Comparison of ENCODE assay signal across 23 cellular contexts in genomic region chr1:25621876-25622275, GRCh38. TPM values are rescaled to one million over a fixed set of nuclear protein-coding genes. Genes with fewer than 3 reads are reported as not detected.
DNase-seq lines count a peak whose midpoint lies in the region; ATAC-seq and TF ChIP-seq lines count a peak whose summit lies in the region.
"Had no signal": no experiment of that assay in that cellular context is flagged by ENCODE, and none has a peak within 500 bp of the region (broad histone marks: within the 10 kb centered on the region; RNA-seq: fewer than 3 reads in every experiment).

No MANE protein-coding gene starts in this region.

- DNase-seq in activated naive CD4-positive, alpha-beta T cell treated with anti-CD3 and anti-CD28 coated beads, Interleukin-2, amount 10 ng/mL, durations not matched to agents 7 days and 5 days: no peak
- DNase-seq in activated naive CD4-positive, alpha-beta T cell treated with anti-CD3 and anti-CD28 coated beads, Interleukin-2, amount 50 U/mL, for 16 hours: no peak
- peak; percentile 10 for DNase-seq in H7
- DNase-seq in activated CD8-positive, alpha-beta memory T cell treated with anti-CD3 and anti-CD28 coated beads, Interleukin-2, amount 10 ng/mL, durations not matched to agents 7 days and 5 days: no peak
- no peak for DNase-seq in stimulated activated naive CD8-positive, alpha-beta T cell treated with anti-CD3 and anti-CD28 coated beads, Interleukin-15, Interleukin-2, amounts not matched to agents 100 U/mL and 50 U/mL, for 24 hours
- DNase-seq in HT-29 (ENCODE audit: low spot score): no peak
- DNase-seq in hepatocyte (ENCODE audit: low spot score): no peak
- DNase-seq: activated B cell treated with CpG ODN at 0.5 μM for 24 hours, DMS79 treated with DMSO at 0.1 percent for 48 hours, Kasumi-1, midbrain, NCI-H1048, NCI-H2029 treated with DMSO at 0.1 percent for 48 hours, NCI-H446 treated with DMSO at 0.1 percent for 48 hours, nephron progenitor cell, posterior cingulate gyrus, T-helper 9 cell had no signal

- H3K4me3 ChIP-seq in H7 (ENCODE audit: insufficient read depth, low read depth, low read length): no peak overlapping the region
- H3K4me3 ChIP-seq in hepatocyte: no peak overlapping the region
- H3K4me3 ChIP-seq: breast epithelium, HAP-1, tibial nerve had no signal

- H3K4me1 ChIP-seq in hepatocyte (ENCODE audit: insufficient read depth): peaks cover 17% of the 10 kb centered on the region
- H3K4me1 ChIP-seq: breast epithelium, HAP-1 had no signal

- H3K27ac ChIP-seq in hepatocyte: no peak overlapping the region

- no peaks in the 10 kb centered on the region for H3K9me2 ChIP-seq in hepatocyte (replicated peaks; ENCODE audit: insufficient read depth)

- H3K4me1 Mint-ChIP-seq in activated naive CD4-positive, alpha-beta T cell treated with anti-CD3 and anti-CD28 coated beads, Interleukin-2, amount 10 ng/mL, durations not matched to agents 7 days and 5 days: peaks cover 82% of the 10 kb centered on the region
- peaks cover 71% of the 10 kb centered on the region for H3K4me1 Mint-ChIP-seq in activated CD8-positive, alpha-beta memory T cell treated with anti-CD3 and anti-CD28 coated beads, Interleukin-2, amount 10 ng/mL, durations not matched to agents 7 days and 5 days

- H3K36me3 ChIP-seq in H7 (replicated peaks; ENCODE audit: control insufficient read depth, insufficient read depth, low read length): no peaks in the 10 kb centered on the region
- H3K36me3 ChIP-seq in hepatocyte (replicated peaks; ENCODE audit: insufficient read depth, low read depth): no peaks in the 10 kb centered on the region
- H3K36me3 ChIP-seq: breast epithelium, HAP-1 had no signal

- TF ChIP-seq CTCF in hepatocyte (IDR thresholded peaks at IDR 0.05; ENCODE audit: poor library complexity): no peak

- H3K9me3 ChIP-seq in hepatocyte (ENCODE audit: low read depth): no peaks in the 10 kb centered on the region
- H3K9me3 ChIP-seq: breast epithelium, HAP-1, tibial nerve had no signal

- no peaks in the 10 kb centered on the region for H4K20me1 ChIP-seq in hepatocyte (ENCODE audit: insufficient read depth, poor library complexity, severe bottlenecking)

- peaks cover 28% of the 10 kb centered on the region for H3K27me3 Mint-ChIP-seq in activated naive CD4-positive, alpha-beta T cell treated with anti-CD3 and anti-CD28 coated beads, Interleukin-2, amount 10 ng/mL, durations not matched to agents 7 days and 5 days
- H3K27me3 Mint-ChIP-seq in activated CD8-positive, alpha-beta memory T cell treated with anti-CD3 and anti-CD28 coated beads, Interleukin-2, amount 10 ng/mL, durations not matched to agents 7 days and 5 days: peaks cover 59% of the 10 kb centered on the region

- H3K4me3 Mint-ChIP-seq in activated naive CD4-positive, alpha-beta T cell treated with anti-CD3 and anti-CD28 coated beads, Interleukin-2, amount 10 ng/mL, durations not matched to agents 7 days and 5 days: peak overlapping the region; percentile 99
- H3K4me3 Mint-ChIP-seq in activated CD8-positive, alpha-beta memory T cell treated with anti-CD3 and anti-CD28 coated beads, Interleukin-2, amount 10 ng/mL, durations not matched to agents 7 days and 5 days: peak overlapping the region; percentile 9
- H3K4me3 Mint-ChIP-seq: activated B cell treated with CpG ODN at 0.5 μM for 24 hours, nephron progenitor cell had no signal

- H3K27me3 ChIP-seq in H7 (ENCODE audit: control insufficient read depth, insufficient read depth, low read length): peaks cover 20% of the 10 kb centered on the region
- peaks cover 3% of the 10 kb centered on the region for H3K27me3 ChIP-seq in hepatocyte
- H3K27me3 ChIP-seq: breast epithelium, tibial nerve had no signal

- no peak overlapping the region for H3K27ac Mint-ChIP-seq in activated naive CD4-positive, alpha-beta T cell treated with anti-CD3 and anti-CD28 coated beads, Interleukin-2, amount 10 ng/mL, durations not matched to agents 7 days and 5 days
- H3K27ac Mint-ChIP-seq in activated CD8-positive, alpha-beta memory T cell treated with anti-CD3 and anti-CD28 coated beads, Interleukin-2, amount 10 ng/mL, durations not matched to agents 7 days and 5 days: no peak overlapping the region
- H3K27ac Mint-ChIP-seq: activated B cell treated with CpG ODN at 0.5 μM for 24 hours, nephron progenitor cell had no signal

- H3K36me3 Mint-ChIP-seq in activated naive CD4-positive, alpha-beta T cell treated with anti-CD3 and anti-CD28 coated beads, Interleukin-2, amount 10 ng/mL, durations not matched to agents 7 days and 5 days: peaks cover 70% of the 10 kb centered on the region
- H3K36me3 Mint-ChIP-seq in activated CD8-positive, alpha-beta memory T cell treated with anti-CD3 and anti-CD28 coated beads, Interleukin-2, amount 10 ng/mL, durations not matched to agents 7 days and 5 days: peaks cover 28% of the 10 kb centered on the region

- CTCF ChIA-PET in activated naive CD4-positive, alpha-beta T cell treated with anti-CD3 and anti-CD28 coated beads, Interleukin-2, amount 10 ng/mL, durations not matched to agents 7 days and 5 days (lab: Charles Lee): interaction anchor here (1.5 to 1.7 kb wide), 2 partner anchors 10 to 21 kb away, joined by 7 read pairs; no protein-coding TSS in a partner anchor
- CTCF ChIA-PET in activated CD8-positive, alpha-beta memory T cell treated with anti-CD3 and anti-CD28 coated beads, Interleukin-2, amount 10 ng/mL, durations not matched to agents 7 days and 5 days (lab: Charles Lee): interaction anchor here (0.6 to 1.6 kb wide), 2 partner anchors 115 to 1304 kb away, joined by 3 read pairs; no protein-coding TSS in a partner anchor

- H3K4me2 ChIP-seq in hepatocyte: no peak overlapping the region

- H3K79me2 ChIP-seq in hepatocyte: peaks cover 26% of the 10 kb centered on the region

- ATAC-seq in activated CD8-positive, alpha-beta memory T cell treated with anti-CD3 and anti-CD28 coated beads, Interleukin-2, amount 10 ng/mL, durations not matched to agents 7 days and 5 days: no peak
- peak; percentile 42 for ATAC-seq in stimulated activated naive CD8-positive, alpha-beta T cell treated with anti-CD3 and anti-CD28 coated beads, Interleukin-15, Interleukin-2, amounts not matched to agents 100 U/mL and 50 U/mL, for 24 hours
- no peak for ATAC-seq in GM21723 (IDR thresholded peaks at IDR 0.05; ENCODE audit: unreplicated experiment)
- ATAC-seq: left lobe of liver had no signal

- 99% methylated on average over 5 of the region's 5 CpGs for WGBS in hepatocyte (ENCODE audit: low lambda C conversion rate, missing lambda C conversion rate)

- peaks cover 6% of the 10 kb centered on the region for H3K9me3 Mint-ChIP-seq in activated naive CD4-positive, alpha-beta T cell treated with anti-CD3 and anti-CD28 coated beads, Interleukin-2, amount 10 ng/mL, durations not matched to agents 7 days and 5 days
- peaks cover 3% of the 10 kb centered on the region for H3K9me3 Mint-ChIP-seq in activated CD8-positive, alpha-beta memory T cell treated with anti-CD3 and anti-CD28 coated beads, Interleukin-2, amount 10 ng/mL, durations not matched to agents 7 days and 5 days (ENCODE audit: low read depth)

- no peak overlapping the region for H2AFZ ChIP-seq in hepatocyte

RNA-seq across cellular contexts. Expression of gene MAN1C1, which starts 5.3 kb away (rescaled TPM):
- total RNA-seq in H7 (2014; rRNA removed; shearing (Covaris generic)): 19.5 and 25.6 TPM in 2 replicates
- total RNA-seq in activated CD8-positive, alpha-beta memory T cell treated with anti-CD3 and anti-CD28 coated beads, Interleukin-2, amount 10 ng/mL, durations not matched to agents 7 days and 5 days: 10 to 100 TPM; 15.5 to 20.0 TPM
- total RNA-seq in HT-29 (2014; rRNA removed; shearing (Covaris generic)): 0.10 and 0.28 TPM in 2 replicates
- 19.9 and 20.6 TPM in 2 replicates for total RNA-seq in hepatocyte
- polyA plus RNA-seq in hepatocyte: 24.6 and 29.3 TPM in 2 replicates
- total RNA-seq: HT1080 had no signal

Comparison
In these comparisons a context has a peak if more than half of its experiments do, and no peak if none do; other contexts are left out.
1. RNA of gene MAN1C1, which starts 5.3 kb away (total RNA-seq): 19.9 to 20.6 TPM in hepatocyte, 15.5 to 20.0 TPM in activated CD8-positive, alpha-beta memory T cell treated with anti-CD3 and anti-CD28 coated beads, Interleukin-2, amount 10 ng/mL, durations not matched to agents 7 days and 5 days and 19.5 to 25.6 TPM in H7; 0.10 to 0.28 TPM in HT-29; every median in the first group is over 10 times any median in the second.